In the genomic region with DNA sequence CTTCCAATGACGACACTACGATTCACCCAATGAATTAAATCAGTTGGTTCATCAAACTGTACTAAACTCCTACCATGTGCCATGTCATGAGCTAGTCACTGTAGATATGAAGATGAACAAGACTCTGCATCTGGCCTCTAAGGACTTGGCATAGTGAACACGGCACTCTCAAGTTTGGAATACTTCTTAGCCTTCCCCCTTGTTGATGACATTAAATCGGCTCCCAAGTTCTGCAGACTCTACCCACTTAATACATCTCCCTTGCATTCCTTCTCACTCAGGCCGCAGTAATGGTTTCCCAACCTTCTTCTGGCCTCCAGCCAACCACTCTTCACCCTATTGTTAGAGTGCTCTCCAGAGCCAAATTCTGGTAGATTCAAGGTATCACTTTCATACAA, we compare ENCODE assay signal across 10 cellular contexts.
DNase-seq lines count a peak whose midpoint lies in the region; ATAC-seq and TF ChIP-seq lines count a peak whose summit lies in the region.
"Had no signal": no experiment of that assay in that cellular context is flagged by ENCODE, and none has a peak within 500 bp of the region (broad histone marks: within the 10 kb centered on the region; RNA-seq: fewer than 3 reads in every experiment).

No MANE protein-coding gene starts in this region.

- H4K20me1 ChIP-seq in smooth muscle cell (ENCODE audit: low read depth), result no peaks in the 10 kb centered on the region

- H3K27ac Mint-ChIP-seq in activated CD8-positive, alpha-beta memory T cell treated with anti-CD3 and anti-CD28 coated beads, Interleukin-2, amount 10 ng/mL, durations not matched to agents 7 days and 5 days, result peak overlapping the region; percentile 87
- peak overlapping the region; percentile 39 to 52 for H3K27ac Mint-ChIP-seq in effector memory CD8-positive, alpha-beta T cell
- H3K27ac Mint-ChIP-seq in stimulated activated naive B cell treated with anti-CD40 and anti-IgM and Interleukin-4, amounts not matched to agents 10 μg/mL and 1 μg/mL and 100 μg/mL, for 72 hours, result no peak overlapping the region

- H2AFZ ChIP-seq in smooth muscle cell (ENCODE audit: low read depth), result no peak overlapping the region

- H3K4me2 ChIP-seq in smooth muscle cell, result peak overlapping the region; percentile 38

- H3K27ac ChIP-seq in Panc1 (ENCODE audit: low read length) (no peak overlapping the region), smooth muscle cell (ENCODE audit: low read depth) (peak overlapping the region; percentile 91)

- DNase-seq in activated CD8-positive, alpha-beta memory T cell treated with anti-CD3 and anti-CD28 coated beads, Interleukin-2, amount 10 ng/mL, durations not matched to agents 7 days and 5 days, result no peak
- DNase-seq in activated CD8-positive, alpha-beta memory T cell treated with anti-CD3 and anti-CD28 coated beads, Interleukin-2, amount 50 U/mL, for 4 hours, result no peak
- no peak for DNase-seq in Panc1 (ENCODE audit: low read depth, low spot score)
- no peak for DNase-seq in effector memory CD8-positive, alpha-beta T cell
- DNase-seq in smooth muscle cell (lab: John Stamatoyannopoulos, UW; ENCODE audit: unreplicated experiment), result no peak
- DNase-seq in stimulated activated naive B cell treated with anti-CD40 and anti-IgM and Interleukin-4, amounts not matched to agents 10 μg/mL and 1 μg/mL and 100 μg/mL, for 72 hours, result no peak
- no peak for DNase-seq in LoVo (ENCODE audit: low spot score)
- no peak for DNase-seq in cerebellum (ENCODE audit: low spot score)
- DNase-seq: NCI-H526, posterior cingulate gyrus had no signal

- no peak overlapping the region for H3K4me3 Mint-ChIP-seq in activated CD8-positive, alpha-beta memory T cell treated with anti-CD3 and anti-CD28 coated beads, Interleukin-2, amount 10 ng/mL, durations not matched to agents 7 days and 5 days
- peak overlapping the region in 1 of 2 donors; percentile 46 for H3K4me3 Mint-ChIP-seq in effector memory CD8-positive, alpha-beta T cell
- no peak overlapping the region for H3K4me3 Mint-ChIP-seq in stimulated activated naive B cell treated with anti-CD40 and anti-IgM and Interleukin-4, amounts not matched to agents 10 μg/mL and 1 μg/mL and 100 μg/mL, for 72 hours

- no peaks in the 10 kb centered on the region for H3K27me3 Mint-ChIP-seq in activated CD8-positive, alpha-beta memory T cell treated with anti-CD3 and anti-CD28 coated beads, Interleukin-2, amount 10 ng/mL, durations not matched to agents 7 days and 5 days
- H3K27me3 Mint-ChIP-seq in effector memory CD8-positive, alpha-beta T cell, result no peaks in the 10 kb centered on the region
- no peaks in the 10 kb centered on the region for H3K27me3 Mint-ChIP-seq in stimulated activated naive B cell treated with anti-CD40 and anti-IgM and Interleukin-4, amounts not matched to agents 10 μg/mL and 1 μg/mL and 100 μg/mL, for 72 hours

- 87% methylated on average over 5 of the region's 5 CpGs for WGBS in smooth muscle cell (ENCODE audit: low lambda C conversion rate)

- H3K4me3 ChIP-seq in Panc1 (ENCODE audit: low read depth in 2 of 2, low read length in 2 of 2) (no peak overlapping the region), smooth muscle cell (no peak overlapping the region)

- BruUV-seq in Panc1 (replicated peaks; lab: Mats Ljungman, UMichigan), result no TSS peak

- no peaks in the 10 kb centered on the region for H3K27me3 ChIP-seq in Panc1 (ENCODE audit: control insufficient read depth, insufficient read depth, low read length)
- H3K27me3 ChIP-seq in smooth muscle cell (ENCODE audit: low read depth), result no peaks in the 10 kb centered on the region

- no peaks in the 10 kb centered on the region for H3K79me2 ChIP-seq in smooth muscle cell (ENCODE audit: low read depth)

- intact Hi-C loops in Panc1 (cut with micrococcal nuclease; ENCODE audit: unreplicated experiment), result no loop called here

- no peak for ATAC-seq in activated CD8-positive, alpha-beta memory T cell treated with anti-CD3 and anti-CD28 coated beads, Interleukin-2, amount 10 ng/mL, durations not matched to agents 7 days and 5 days
- ATAC-seq in Panc1, result peak; percentile 51; the same call in 1 of the 2 replicates
- no peak for ATAC-seq in effector memory CD8-positive, alpha-beta T cell (replicated peaks)
- ATAC-seq in stimulated activated naive B cell treated with anti-CD40 and anti-IgM and Interleukin-4, amounts not matched to agents 10 μg/mL and 1 μg/mL and 100 μg/mL, for 72 hours (replicated peaks), result no peak

- in situ Hi-C loops in Panc1 (cut with HindIII; ENCODE audit: low pct_unique_long_range_greater_than_20kb, low sequenced_read_pairs), result no loop called here

- H3K9me3 ChIP-seq in Panc1 (ENCODE audit: control insufficient read depth, insufficient read depth, low read depth, low read length) (no peaks in the 10 kb centered on the region), smooth muscle cell (replicated peaks; ENCODE audit: low read depth) (no peaks in the 10 kb centered on the region)

- peaks cover 36% of the 10 kb centered on the region for H3K4me1 Mint-ChIP-seq in activated CD8-positive, alpha-beta memory T cell treated with anti-CD3 and anti-CD28 coated beads, Interleukin-2, amount 10 ng/mL, durations not matched to agents 7 days and 5 days
- peaks cover 25 to 30% of the 10 kb centered on the region in 2 donors for H3K4me1 Mint-ChIP-seq in effector memory CD8-positive, alpha-beta T cell (ENCODE audit: low read depth in 2 of 2)
- H3K4me1 Mint-ChIP-seq in stimulated activated naive B cell treated with anti-CD40 and anti-IgM and Interleukin-4, amounts not matched to agents 10 μg/mL and 1 μg/mL and 100 μg/mL, for 72 hours, result peaks cover 18 to 47% of the 10 kb centered on the region in 2 donors

- CTCF ChIA-PET in activated CD8-positive, alpha-beta memory T cell treated with anti-CD3 and anti-CD28 coated beads, Interleukin-2, amount 10 ng/mL, durations not matched to agents 7 days and 5 days (lab: Charles Lee), result interaction anchor here (1.4 to 1.5 kb wide), 3 partner anchors 8 to 115 kb away, joined by 5 to 7 read pairs (median 6); no protein-coding TSS in a partner anchor
- CTCF ChIA-PET in Panc1 (lab: Charles Lee), result no interaction called here

- H3K4me1 ChIP-seq in Panc1 (ENCODE audit: control insufficient read depth, insufficient read depth, low read length) (no peaks in the 10 kb centered on the region), smooth muscle cell (ENCODE audit: low read depth) (peaks cover 30% of the 10 kb centered on the region)

- no peaks in the 10 kb centered on the region for H3K9me3 Mint-ChIP-seq in activated CD8-positive, alpha-beta memory T cell treated with anti-CD3 and anti-CD28 coated beads, Interleukin-2, amount 10 ng/mL, durations not matched to agents 7 days and 5 days (ENCODE audit: low read depth)
- H3K9me3 Mint-ChIP-seq in effector memory CD8-positive, alpha-beta T cell, result no peaks in the 10 kb centered on the region
- no peaks in the 10 kb centered on the region for H3K9me3 Mint-ChIP-seq in stimulated activated naive B cell treated with anti-CD40 and anti-IgM and Interleukin-4, amounts not matched to agents 10 μg/mL and 1 μg/mL and 100 μg/mL, for 72 hours

- POLR2A ChIA-PET in Panc1 (lab: Charles Lee), result interaction anchor here (0.6 kb wide), 1 partner anchor 8 kb away, joined by 3 read pairs; no protein-coding TSS in a partner anchor

- no peaks in the 10 kb centered on the region for H3K36me3 ChIP-seq in Panc1 (ENCODE audit: control insufficient read depth, insufficient read depth, low read length)
- no peaks in the 10 kb centered on the region for H3K36me3 ChIP-seq in smooth muscle cell (ENCODE audit: low read depth)

- H3F3A ChIP-seq in smooth muscle cell (ENCODE audit: low read depth), result peaks cover 40% of the 10 kb centered on the region

- peak overlapping the region; percentile 34 for H3K9ac ChIP-seq in smooth muscle cell (ENCODE audit: low read depth)

- TF ChIP-seq CTCF in Panc1 (IDR thresholded peaks at IDR 0.05) (no peak), smooth muscle cell (IDR thresholded peaks at IDR 0.05; ENCODE audit: borderline replicate concordance, insufficient read depth, poor library complexity, severe bottlenecking) (no peak)

- peaks cover 16% of the 10 kb centered on the region for H3K36me3 Mint-ChIP-seq in activated CD8-positive, alpha-beta memory T cell treated with anti-CD3 and anti-CD28 coated beads, Interleukin-2, amount 10 ng/mL, durations not matched to agents 7 days and 5 days
- H3K36me3 Mint-ChIP-seq in effector memory CD8-positive, alpha-beta T cell (ENCODE audit: insufficient read depth), result peaks cover 5% of the 10 kb centered on the region
- peaks cover 33 to 51% of the 10 kb centered on the region in 2 donors for H3K36me3 Mint-ChIP-seq in stimulated activated naive B cell treated with anti-CD40 and anti-IgM and Interleukin-4, amounts not matched to agents 10 μg/mL and 1 μg/mL and 100 μg/mL, for 72 hours
